Comparison of ENCODE assay signal across 1 cellular context in genomic region chr20:50445367-50446151, GRCh38.
TF ChIP-seq lines count a peak whose summit lies in the region.

No MANE protein-coding gene starts in this region.

TF ChIP-seq in WTC11, 78 proteins besides CTCF, POLR2A, EP300 and RAD21 (continued from another document):
- TF ChIP-seq ATF6 (CRISPR knock-in tag; IDR thresholded peaks at IDR 0.05) (no peak), ZBTB43 (CRISPR knock-in tag; IDR thresholded peaks at IDR 0.05) (no peak), ELF4 (CRISPR knock-in tag; IDR thresholded peaks at IDR 0.05; ENCODE audit: low read depth) (no peak), USF1 (CRISPR knock-in tag; IDR thresholded peaks at IDR 0.05) (no peak), CBFB (CRISPR knock-in tag; IDR thresholded peaks at IDR 0.05; ENCODE audit: low read depth) (no peak), ESRRA (CRISPR knock-in tag; IDR thresholded peaks at IDR 0.05; ENCODE audit: borderline replicate concordance) (no peak)
